ENCODE assay signal across 26 cellular contexts in the genomic region with DNA sequence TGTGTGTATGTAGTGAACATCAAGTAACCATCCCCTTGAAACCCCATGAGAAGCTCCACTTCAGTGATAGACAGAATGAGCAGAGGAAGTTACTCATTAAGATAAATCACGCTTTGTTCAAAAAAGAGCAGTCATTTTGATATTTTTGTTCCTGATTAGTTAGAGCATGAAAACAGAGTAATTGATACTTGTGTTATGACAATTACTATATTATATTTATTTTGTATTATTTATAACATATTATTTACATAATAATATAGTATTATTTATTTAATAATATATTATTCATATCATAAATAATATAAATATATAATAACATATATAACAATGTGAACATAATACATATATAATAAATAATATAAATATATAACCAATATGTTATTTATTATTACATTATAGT.
DNase-seq lines count a peak whose midpoint lies in the region; ATAC-seq, FAIRE-seq and TF ChIP-seq lines count a peak whose summit lies in the region.
"Had no signal": no experiment of that assay in that cellular context is flagged by ENCODE, and none has a peak within 500 bp of the region (broad histone marks: within the 10 kb centered on the region; RNA-seq: fewer than 3 reads in every experiment).

No MANE protein-coding gene starts in this region.

- FAIRE-seq in A204.1 (lab: Jason Lieb, UNC) (peak; percentile 99), TTC549 (lab: Jason Lieb, UNC) (peak; percentile 95), endometrium (lab: Jason Lieb, UNC) (peak; percentile 92), pancreas (lab: Jason Lieb, UNC) (peak; percentile 98)
- FAIRE-seq: A549, D721Med, GM12891, GM18507, H54 had no signal

- TF ChIP-seq CTCF in pancreas (IDR thresholded peaks at IDR 0.05) = no peak
- TF ChIP-seq CTCF in testis (IDR thresholded peaks at IDR 0.05) = no peak
- no peak for TF ChIP-seq CTCF in adrenal gland (IDR thresholded peaks at IDR 0.05)

- H3K36me3 ChIP-seq in pancreas = no peaks in the 10 kb centered on the region
- H3K36me3 ChIP-seq in testis (ENCODE audit: low read depth, missing control alignments) = no peaks in the 10 kb centered on the region
- no peaks in the 10 kb centered on the region for H3K36me3 ChIP-seq in adrenal gland (replicated peaks in 1 of 2)
- H3K36me3 ChIP-seq: BE2C; BLaER1 treated with 17β-estradiol and CSF1 and Interleukin-3, amounts not matched to agents 10 nM and 100 nM; HAP-1 had no signal

- H3K27ac ChIP-seq in pancreas (no peak overlapping the region), testis (no peak overlapping the region), adrenal gland (no peak overlapping the region)
- H3K27ac ChIP-seq: 22Rv1; A549; BLaER1 treated with 17β-estradiol and CSF1 and Interleukin-3, amounts not matched to agents 10 nM and 100 nM had no signal

- no peaks in the 10 kb centered on the region for H3K4me1 ChIP-seq in pancreas
- H3K4me1 ChIP-seq in testis = no peaks in the 10 kb centered on the region
- H3K4me1 ChIP-seq in adrenal gland (replicated peaks in 1 of 2) = no peaks in the 10 kb centered on the region
- H3K4me1 ChIP-seq: A549; BE2C; BLaER1 treated with 17β-estradiol and CSF1 and Interleukin-3, amounts not matched to agents 10 nM and 100 nM; HAP-1 had no signal

- H3K4me3 ChIP-seq in pancreas (no peak overlapping the region), testis (no peak overlapping the region), adrenal gland (no peak overlapping the region)
- H3K4me3 ChIP-seq: A549; BLaER1 treated with 17β-estradiol and CSF1 and Interleukin-3, amounts not matched to agents 10 nM and 100 nM; HAP-1 had no signal

- TF ChIP-seq POLR2A in testis (IDR thresholded peaks at IDR 0.05) (no peak), adrenal gland (IDR thresholded peaks at IDR 0.05) (no peak)

- H3K9me3 ChIP-seq in pancreas (no peaks in the 10 kb centered on the region), testis (no peaks in the 10 kb centered on the region), adrenal gland (replicated peaks in 1 of 3) (no peaks in the 10 kb centered on the region)
- H3K9me3 ChIP-seq: BE2C, HAP-1 had no signal

- H3K27me3 ChIP-seq in pancreas (no peaks in the 10 kb centered on the region), testis (no peaks in the 10 kb centered on the region), adrenal gland (no peaks in the 10 kb centered on the region)
- H3K27me3 ChIP-seq: BE2C; BLaER1 treated with 17β-estradiol and CSF1 and Interleukin-3, amounts not matched to agents 10 nM and 100 nM had no signal

- DNase-seq in pancreas (no peak), testis (no peak), adrenal gland (no peak)
- DNase-seq in stimulated activated CD8-positive, alpha-beta memory T cell treated with anti-CD3 and anti-CD28 coated beads, Interleukin-4, amount 100 ng/mL, for 48 hours = no peak
- DNase-seq: ACHN; AML-193; BE2C; CD4-positive, alpha-beta T cell; CD8-positive, alpha-beta memory T cell; DMS 273 treated with DMSO at 0.1 percent for 48 hours; DMS79; EL; GF-D8; GOT3 had no signal

- WGBS in pancreas, 2 donors = 60 to 80% methylated on average over 1 of the region's 1 CpG
- 73 to 79% methylated on average over 1 of the region's 1 CpG for WGBS in testis, 2 donors
- WGBS in adrenal gland, 4 donors = 78 to 92% (median 80%) methylated on average over 1 of the region's 1 CpG

- intact Hi-C loops in pancreas (cut with DNase I) = no loop called here
- intact Hi-C loops in testis (cut with DNase I; ENCODE audit: low total_unique reads) = no loop called here
- intact Hi-C loops in adrenal gland (cut with DNase I) = no loop called here

- ATAC-seq in pancreas (no peak), GM21529 (IDR thresholded peaks at IDR 0.05; ENCODE audit: unreplicated experiment) (no peak)
- ATAC-seq: A549 had no signal
